In genomic region chr17:57948555-57949420, GRCh38 we compare ENCODE assay signal across 8 cellular contexts. TPM values are rescaled to one million over a fixed set of nuclear protein-coding genes. Genes with fewer than 3 reads are reported as not detected.
DNase-seq lines count a peak whose midpoint lies in the region; ATAC-seq and TF ChIP-seq lines count a peak whose summit lies in the region.

No MANE protein-coding gene starts in this region.

- intact Hi-C loops in A673 (cut with micrococcal nuclease; ENCODE audit: unreplicated experiment) (no loop called here), left ventricle myocardium superior (cut with micrococcal nuclease) (no loop called here), spleen (cut with DNase I; ENCODE audit: low total_unique reads) (no loop called here)

- H3K4me1 ChIP-seq in A673 (ENCODE audit: insufficient read depth, low read length, poor library complexity, severe bottlenecking) (peaks cover 90% of the 10 kb centered on the region), spleen (peaks cover 19 to 93% (median 70%) of the 10 kb centered on the region in 6 donors)

- H3K27ac ChIP-seq in A673 (ENCODE audit: low read depth, low read length, poor library complexity, severe bottlenecking) (peak overlapping the region; percentile 84), HL-60 (replicated peaks) (peak overlapping the region; percentile 46), spleen (peak overlapping the region in 7 of 8 donors; percentile 76 to 82 (median 78))

- ATAC-seq in left ventricle myocardium superior, result peak; percentile 25

- H3K9me3 ChIP-seq in A673 (ENCODE audit: low read depth, low read length, poor library complexity, severe bottlenecking) (no peaks in the 10 kb centered on the region), spleen (no peaks in the 10 kb centered on the region)

- DNase-seq in A673 (ENCODE audit: low spot score) (peak; percentile 77), HL-60 (ENCODE audit: low read depth in 1 of 2, low spot score in 1 of 2) (peak in 1 of 2 experiments; percentile 44), left ventricle myocardium superior (peak; percentile 47), spleen (no peak), SHP77 treated with DMSO at 0.1 percent for 48 hours (lab: John Stamatoyannopoulos, UW) (no peak), NCI-H1105 (lab: John Stamatoyannopoulos, UW) (no peak), activated gamma-delta T cell treated with Interleukin-2 at 50 U/mL for 16 hours (no peak)
- peak; percentile 24 to 27 for DNase-seq in activated T-cell treated with anti-CD3 and anti-CD28 coated beads, Interleukin-2, amount 50 U/mL, for 48 hours

- TF ChIP-seq POLR2A in spleen (IDR thresholded peaks at IDR 0.05), result no peak

- no peaks in the 10 kb centered on the region for H3K36me3 ChIP-seq in A673 (ENCODE audit: insufficient read depth, low read length, poor library complexity, severe bottlenecking)
- no peaks in the 10 kb centered on the region for H3K36me3 ChIP-seq in spleen

- no peaks in the 10 kb centered on the region for H3K27me3 ChIP-seq in A673 (replicated peaks; ENCODE audit: insufficient read depth, low read depth, low read length, poor library complexity)
- H3K27me3 ChIP-seq in HL-60 (ENCODE audit: insufficient read depth, poor library complexity, severe bottlenecking), result no peaks in the 10 kb centered on the region
- peaks cover 0 to 24% (median 0%) of the 10 kb centered on the region in 7 donors for H3K27me3 ChIP-seq in spleen (replicated peaks in 1 of 7)

- CTCF ChIA-PET in A673 (lab: Charles Lee), result interaction anchor here (1.0 kb wide), 1 partner anchor 73 kb away, joined by 3 read pairs; no protein-coding TSS in a partner anchor

- TF ChIP-seq CTCF in A673 (conservative IDR thresholded peaks at IDR 0.05; ENCODE audit: low read depth, low read length) (no peak), HL-60 (IDR thresholded peaks at IDR 0.05; ENCODE audit: insufficient read depth, low read length) (no peak), spleen (IDR thresholded peaks at IDR 0.05 in 8 of 11, conservative IDR thresholded peaks at IDR 0.05 in 3 of 11) (no peak)

- H3K4me3 ChIP-seq in A673 (ENCODE audit: low read depth, low read length, poor library complexity, severe bottlenecking) (no peak overlapping the region), HL-60 (replicated peaks; ENCODE audit: insufficient read depth, low read length) (no peak overlapping the region), spleen (no peak overlapping the region)

- POLR2A ChIA-PET in A673 (lab: Charles Lee; ENCODE audit: low non-redundant PET), result interaction anchor here (0.8 kb wide), 1 partner anchor 9 kb away, joined by 5 read pairs; no protein-coding TSS in a partner anchor

- WGBS in spleen, 5 donors, result 34 to 59% (median 40%) methylated on average over 5 of the region's 5 CpGs

- BruUV-seq in A673 (replicated peaks; lab: Mats Ljungman, UMichigan), result no TSS peak

RNA-seq across cellular contexts. Expression of gene CUEDC1, which starts 6.4 kb away (rescaled TPM):
- 53.5 and 55.6 TPM in 2 replicates for total RNA-seq in A673 (2021)
- total RNA-seq in left ventricle myocardium superior, result 55.0 TPM
- 10 to 100 TPM; 13.2 to 23.5 (median 16.7) TPM for total RNA-seq in spleen
- polyA plus RNA-seq in spleen, result 10 to 100 TPM in 1 of 3 donors, 1 to 10 TPM in 2; 5.4 to 15.7 (median 5.4) TPM

RNA-seq across cellular contexts. Expression of gene VEZF1, which starts 39.3 kb away (rescaled TPM):
- total RNA-seq in A673 (2021), result 75.7 and 77.7 TPM in 2 replicates
- total RNA-seq in left ventricle myocardium superior, result 77.6 TPM
- total RNA-seq in spleen, result 10 to 100 TPM; 43.0 to 59.9 (median 54.2) TPM
- 10 to 100 TPM in 2 of 3 donors, 1 to 10 TPM in 1; 10.0 to 19.1 (median 10.2) TPM for polyA plus RNA-seq in spleen

RNA-seq across cellular contexts. Expression of gene SRSF1, which starts 58.3 kb away (rescaled TPM):
- total RNA-seq in A673 (2021), result 491 and 512 TPM in 2 replicates
- 98.1 TPM for total RNA-seq in left ventricle myocardium superior
- 100 to 1,000 TPM; 165 to 213 (median 174) TPM for total RNA-seq in spleen
- 10 to 100 TPM; 65.8 to 90.4 (median 88.2) TPM for polyA plus RNA-seq in spleen

Comparison
In these comparisons a context has a peak if more than half of its experiments do, and no peak if none do; other contexts are left out.
1. DNase-seq: peak in A673 (single experiment), activated T-cell treated with anti-CD3 and anti-CD28 coated beads, Interleukin-2, amount 50 U/mL, for 48 hours (2 of 2) and left ventricle myocardium superior (single experiment); none in spleen (single experiment), SHP77 treated with DMSO at 0.1 percent for 48 hours (single experiment), NCI-H1105 (single experiment) and activated gamma-delta T cell treated with Interleukin-2 at 50 U/mL for 16 hours (single experiment).
2. Peak in every context shown above with its lines, with median percentiles within 50 percentile points of each other: H3K27ac ChIP-seq.